In the genomic region with DNA sequence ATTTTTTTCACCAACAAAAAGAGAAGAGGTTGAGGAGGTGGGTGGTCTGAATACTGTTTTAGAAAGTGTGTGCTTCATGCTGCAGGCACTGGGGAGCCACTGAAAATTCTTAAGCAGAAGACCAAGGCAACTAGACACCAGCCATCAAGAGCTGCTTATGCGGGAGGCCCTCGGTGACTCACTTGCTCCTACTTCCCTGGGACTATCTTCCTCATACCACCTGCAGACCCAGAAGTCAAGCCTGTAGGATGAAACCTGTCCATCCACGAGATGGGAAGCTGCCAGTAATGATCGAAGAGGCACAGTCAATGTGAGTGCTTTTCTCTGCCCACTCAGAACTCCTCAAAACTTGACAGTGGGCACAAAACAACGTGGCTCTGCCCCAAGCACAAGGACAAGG, we compare ENCODE assay signal across 26 cellular contexts.
DNase-seq lines count a peak whose midpoint lies in the region; ATAC-seq and TF ChIP-seq lines count a peak whose summit lies in the region.
"Had no signal": no experiment of that assay in that cellular context is flagged by ENCODE, and none has a peak within 500 bp of the region (broad histone marks: within the 10 kb centered on the region; RNA-seq: fewer than 3 reads in every experiment).

No MANE protein-coding gene starts in this region.

- TF ChIP-seq POLR2A in NB4 (IDR thresholded peaks at IDR 0.05; ENCODE audit: extremely low read depth, insufficient read length), result no peak

- no peak overlapping the region for H3K9ac ChIP-seq in endodermal cell (ENCODE audit: extremely low read depth, low read length, poor library complexity, severe bottlenecking)
- H3K9ac ChIP-seq: BLaER1, GM23248 had no signal

- 85 to 100% methylated on average over 2 to 5 of the region's 5 CpGs for WGBS in endodermal cell (ENCODE audit: insufficient coverage in 1 of 2, insufficient read length in 1 of 2), 2 experiments

- H3K4me2 ChIP-seq in GM23338, result no peak overlapping the region
- H3K4me2 ChIP-seq: BLaER1 had no signal

- H3K9me3 ChIP-seq in endodermal cell (ENCODE audit: control insufficient read depth, low read length), result peaks cover 20% of the 10 kb centered on the region
- no peaks in the 10 kb centered on the region for H3K9me3 ChIP-seq in neuron (ENCODE audit: low read length)
- H3K9me3 ChIP-seq: BLaER1, gastrocnemius medialis had no signal

- H3K4me3 ChIP-seq in GM23338, result no peak overlapping the region
- no peak overlapping the region for H3K4me3 ChIP-seq in NB4 (ENCODE audit: low read depth, low read length)
- no peak overlapping the region for H3K4me3 ChIP-seq in endodermal cell (ENCODE audit: low read length)
- peak overlapping the region; percentile 14 for H3K4me3 ChIP-seq in neuron (ENCODE audit: low read length)
- H3K4me3 ChIP-seq: BLaER1, gastrocnemius medialis, GM23248, lung had no signal

- H3K27ac ChIP-seq in GM23338 (ENCODE audit: low read depth), result no peak overlapping the region
- H3K27ac ChIP-seq in endodermal cell (ENCODE audit: low read depth, low read length), result peak overlapping the region; percentile 64
- H3K27ac ChIP-seq: BLaER1, GM23248 had no signal

- no peak for DNase-seq in GM23338 (ENCODE audit: low spot score)
- DNase-seq in NB4 (ENCODE audit: low read depth), result peak; percentile 26
- no peak for DNase-seq in endodermal cell
- DNase-seq in mesenteric fat pad (ENCODE audit: low spot score), result no peak
- no peak for DNase-seq in NCI-H128 (lab: John Stamatoyannopoulos, UW; ENCODE audit: unreplicated experiment)
- DNase-seq: ACHN; activated CD8-positive, alpha-beta memory T cell treated with anti-CD3 and anti-CD28 coated beads for 24 hours; activated naive CD4-positive, alpha-beta T cell treated with anti-CD3 and anti-CD28 coated beads, Interleukin-2, amount 50 U/mL, for 16 hours; activated T-cell treated with anti-CD3 and anti-CD28 coated beads, Interleukin-2, amount 50 U/mL, for 24 hours; Caco-2; gastrocnemius medialis; GM23248; kidney; NCI-H187 treated with DMSO at 0.1 percent for 48 hours; NCI-H748 treated with DMSO at 0.1 percent for 48 hours; right cardiac atrium; stimulated activated CD8-positive, alpha-beta memory T cell treated with anti-CD3 and anti-CD28 coated beads, Interleukin-4, amount 100 ng/mL, for 48 hours had no signal

- no peak overlapping the region for H3K4me3 Mint-ChIP-seq in GM23338
- H3K4me3 Mint-ChIP-seq in endodermal cell, result no peak overlapping the region
- H3K4me3 Mint-ChIP-seq: activated T-cell treated with anti-CD3 and anti-CD28 coated beads, Interleukin-2, amount 50 U/mL, for 24 hours; IgD-negative memory B cell had no signal

- H4K20me1 ChIP-seq in GM23338 (replicated peaks; ENCODE audit: insufficient read depth), result no peaks in the 10 kb centered on the region
- H4K20me1 ChIP-seq: BLaER1 had no signal

- H3K4me1 Mint-ChIP-seq in GM23338 (peaks cover 8% of the 10 kb centered on the region), endodermal cell (peaks cover 29% of the 10 kb centered on the region)

- TF ChIP-seq CTCF in GM23338 (conservative IDR thresholded peaks at IDR 0.05; ENCODE audit: low read depth in 2 of 2) (no peak), NB4 (IDR thresholded peaks at IDR 0.05; ENCODE audit: low read depth, low read length) (no peak), endodermal cell (conservative IDR thresholded peaks at IDR 0.05) (no peak)

- no peaks in the 10 kb centered on the region for H3K27me3 ChIP-seq in GM23338 (ENCODE audit: insufficient read depth)
- no peaks in the 10 kb centered on the region for H3K27me3 ChIP-seq in endodermal cell (ENCODE audit: control insufficient read depth, insufficient read depth, low read length, poor library complexity, severe bottlenecking)
- no peaks in the 10 kb centered on the region for H3K27me3 ChIP-seq in neuron (ENCODE audit: insufficient read depth, low read length)
- H3K27me3 ChIP-seq: BLaER1, gastrocnemius medialis had no signal

- H3K9me3 Mint-ChIP-seq in GM23338, result peaks cover 18% of the 10 kb centered on the region
- peaks cover 16% of the 10 kb centered on the region for H3K9me3 Mint-ChIP-seq in endodermal cell
- H3K9me3 Mint-ChIP-seq: activated T-cell treated with anti-CD3 and anti-CD28 coated beads, Interleukin-2, amount 50 U/mL, for 24 hours had no signal

- no peak overlapping the region for H3K27ac Mint-ChIP-seq in GM23338
- H3K27ac Mint-ChIP-seq in endodermal cell, result no peak overlapping the region
- H3K27ac Mint-ChIP-seq: activated T-cell treated with anti-CD3 and anti-CD28 coated beads, Interleukin-2, amount 50 U/mL, for 24 hours; IgD-negative memory B cell had no signal

- H3K36me3 ChIP-seq in GM23338 (ENCODE audit: insufficient read depth) (no peaks in the 10 kb centered on the region), endodermal cell (ENCODE audit: control insufficient read depth, insufficient read depth, low read length) (no peaks in the 10 kb centered on the region), neuron (ENCODE audit: insufficient read depth, low read length) (no peaks in the 10 kb centered on the region)
- H3K36me3 ChIP-seq: BLaER1, gastrocnemius medialis had no signal

- no peaks in the 10 kb centered on the region; the same call in 1 of the 2 replicates for H3K9me2 ChIP-seq in GM23338 (ENCODE audit: insufficient read depth)

- H3K36me3 Mint-ChIP-seq in GM23338 (ENCODE audit: low read depth), result peaks cover 13% of the 10 kb centered on the region; the same call in 2 of the 3 replicates
- H3K36me3 Mint-ChIP-seq in endodermal cell (ENCODE audit: low read depth), result peaks cover 3% of the 10 kb centered on the region
- H3K36me3 Mint-ChIP-seq: IgD-negative memory B cell had no signal

- H3K27me3 Mint-ChIP-seq in GM23338 (ENCODE audit: insufficient read depth, low read depth, poor library complexity) (peaks cover 5% of the 10 kb centered on the region), endodermal cell (ENCODE audit: insufficient read depth) (no peaks in the 10 kb centered on the region)
- H3K27me3 Mint-ChIP-seq: activated T-cell treated with anti-CD3 and anti-CD28 coated beads, Interleukin-2, amount 50 U/mL, for 24 hours had no signal

- H3K4me1 ChIP-seq in GM23338 (ENCODE audit: insufficient read depth), result no peaks in the 10 kb centered on the region
- H3K4me1 ChIP-seq in endodermal cell (ENCODE audit: control insufficient read depth, insufficient read depth, low read length), result peaks cover 18% of the 10 kb centered on the region
- H3K4me1 ChIP-seq in neuron (ENCODE audit: insufficient read depth, low read length), result peaks cover 41% of the 10 kb centered on the region

- ATAC-seq in GM23338, result peak; percentile 28; the same call in 2 of the 3 replicates
- no peak for ATAC-seq in HG03025 (IDR thresholded peaks at IDR 0.05; ENCODE audit: low FRiP score, unreplicated experiment)
- ATAC-seq in GM18861 (IDR thresholded peaks at IDR 0.05; ENCODE audit: unreplicated experiment), result no peak
- ATAC-seq: activated CD4-positive, CD25-positive, alpha-beta regulatory T cell treated with anti-CD3 and anti-CD28 coated beads, Interleukin-2, amount 50 U/mL, for 24 hours; esophagus mucosa; gastrocnemius medialis; right cardiac atrium; SK-N-SH treated with all-trans-retinoic acid at 6 μM for 48 hours had no signal

- H3F3A ChIP-seq in GM23338 (replicated peaks; ENCODE audit: low read depth), result no peaks in the 10 kb centered on the region

- H2AFZ ChIP-seq in GM23338 (peak overlapping the region; percentile 72; the same call in 1 of the 2 replicates), neuron (ENCODE audit: low read depth, low read length) (no peak overlapping the region)
- H2AFZ ChIP-seq: GM23248 had no signal

- no peaks in the 10 kb centered on the region for H3K79me2 ChIP-seq in GM23338 (replicated peaks; ENCODE audit: insufficient read depth)

TF ChIP-seq in GM23338, 12 proteins besides CTCF, POLR2A, EP300 and RAD21:
- no peak for TF ChIP-seq JUNB (IDR thresholded peaks at IDR 0.05; ENCODE audit: unreplicated experiment)
- TF ChIP-seq, protein P1, sequence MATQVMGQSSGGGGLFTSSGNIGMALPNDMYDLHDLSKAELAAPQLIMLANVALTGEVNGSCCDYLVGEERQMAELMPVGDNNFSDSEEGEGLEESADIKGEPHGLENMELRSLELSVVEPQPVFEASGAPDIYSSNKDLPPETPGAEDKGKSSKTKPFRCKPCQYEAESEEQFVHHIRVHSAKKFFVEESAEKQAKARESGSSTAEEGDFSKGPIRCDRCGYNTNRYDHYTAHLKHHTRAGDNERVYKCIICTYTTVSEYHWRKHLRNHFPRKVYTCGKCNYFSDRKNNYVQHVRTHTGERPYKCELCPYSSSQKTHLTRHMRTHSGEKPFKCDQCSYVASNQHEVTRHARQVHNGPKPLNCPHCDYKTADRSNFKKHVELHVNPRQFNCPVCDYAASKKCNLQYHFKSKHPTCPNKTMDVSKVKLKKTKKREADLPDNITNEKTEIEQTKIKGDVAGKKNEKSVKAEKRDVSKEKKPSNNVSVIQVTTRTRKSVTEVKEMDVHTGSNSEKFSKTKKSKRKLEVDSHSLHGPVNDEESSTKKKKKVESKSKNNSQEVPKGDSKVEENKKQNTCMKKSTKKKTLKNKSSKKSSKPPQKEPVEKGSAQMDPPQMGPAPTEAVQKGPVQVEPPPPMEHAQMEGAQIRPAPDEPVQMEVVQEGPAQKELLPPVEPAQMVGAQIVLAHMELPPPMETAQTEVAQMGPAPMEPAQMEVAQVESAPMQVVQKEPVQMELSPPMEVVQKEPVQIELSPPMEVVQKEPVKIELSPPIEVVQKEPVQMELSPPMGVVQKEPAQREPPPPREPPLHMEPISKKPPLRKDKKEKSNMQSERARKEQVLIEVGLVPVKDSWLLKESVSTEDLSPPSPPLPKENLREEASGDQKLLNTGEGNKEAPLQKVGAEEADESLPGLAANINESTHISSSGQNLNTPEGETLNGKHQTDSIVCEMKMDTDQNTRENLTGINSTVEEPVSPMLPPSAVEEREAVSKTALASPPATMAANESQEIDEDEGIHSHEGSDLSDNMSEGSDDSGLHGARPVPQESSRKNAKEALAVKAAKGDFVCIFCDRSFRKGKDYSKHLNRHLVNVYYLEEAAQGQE (IDR thresholded peaks at IDR 0.05; ENCODE audit: unreplicated experiment), result no peak
